In genomic region chr16:71461686-71462648, GRCh38 we compare ENCODE assay signal across 8 cellular contexts. TPM values are rescaled to one million over a fixed set of nuclear protein-coding genes. Genes with fewer than 3 reads are reported as not detected.
DNase-seq lines count a peak whose midpoint lies in the region; ATAC-seq and TF ChIP-seq lines count a peak whose summit lies in the region.

TSS of gene ZNF23 (minus strand) at chr16:71462247. CDS start at chr16:71456796, 5,451 bp downstream.

- TF ChIP-seq POLR2A in Raji (IDR thresholded peaks at IDR 0.05; ENCODE audit: insufficient read depth, low read depth, low read length): peak; percentile 98
- TF ChIP-seq POLR2A in stomach (IDR thresholded peaks at IDR 0.05): peak in 2 of 4 donors; percentile 42 to 43

- H3K4me3 Mint-ChIP-seq in neural crest cell: peak within 1 kb of the TSS; percentile 96

- no peaks in the 10 kb centered on the region for H3K36me3 Mint-ChIP-seq in neural crest cell (ENCODE audit: low read depth)

- H3K27me3 ChIP-seq in DND-41 (ENCODE audit: insufficient read depth, low read length, poor library complexity) (no peaks in the 10 kb centered on the region), stomach (no peaks in the 10 kb centered on the region)

- peak within 1 kb of the TSS; percentile 74 for H3K4me2 ChIP-seq in DND-41 (ENCODE audit: insufficient read depth, low read length)

- 0 to 2% (median 0%) methylated on average over 33 to 52 of the region's 52 CpGs for WGBS in stomach, 5 donors

- H3K9me3 Mint-ChIP-seq in neural crest cell: no peaks in the 10 kb centered on the region

- no peaks in the 10 kb centered on the region for H3K9me3 ChIP-seq in DND-41 (ENCODE audit: insufficient read depth, low read length, severe bottlenecking)
- no peaks in the 10 kb centered on the region for H3K9me3 ChIP-seq in stomach

- no peaks in the 10 kb centered on the region for H3K27me3 Mint-ChIP-seq in neural crest cell (ENCODE audit: low read depth)

- peak within 1 kb of the TSS; percentile 94 for H3K27ac Mint-ChIP-seq in neural crest cell (ENCODE audit: unreplicated experiment)

- peaks cover 5% of the 10 kb centered on the region; the same call in 1 of the 2 replicates for H3K36me3 ChIP-seq in DND-41 (ENCODE audit: insufficient read depth, low read length)
- peaks cover 0 to 5% (median 0%) of the 10 kb centered on the region in 4 donors for H3K36me3 ChIP-seq in stomach

- H3K4me1 ChIP-seq in DND-41 (ENCODE audit: insufficient read depth, low read length): peaks cover 26% of the 10 kb centered on the region
- peaks cover 20 to 32% (median 23%) of the 10 kb centered on the region in 4 donors for H3K4me1 ChIP-seq in stomach

- intact Hi-C loops in stomach (cut with DNase I; ENCODE audit: low total_unique reads): no loop called here

- H4K20me1 ChIP-seq in DND-41 (ENCODE audit: insufficient read depth, low read length): peaks cover 6% of the 10 kb centered on the region; the same call in 1 of the 2 replicates

- H3K79me2 ChIP-seq in DND-41 (ENCODE audit: insufficient read depth, low read length): peaks cover 18% of the 10 kb centered on the region

- peak within 1 kb of the TSS; percentile 77 for H3K27ac ChIP-seq in DND-41 (ENCODE audit: low read length)
- peak within 1 kb of the TSS; percentile 89 to 93 (median 89) for H3K27ac ChIP-seq in stomach

- peak; percentile 75 for DNase-seq in DND-41
- peak; percentile 71 for DNase-seq in activated gamma-delta T cell treated with Interleukin-2 at 50 U/mL for 16 hours
- DNase-seq in fibroblast of villous mesenchyme (ENCODE audit: low read depth): peak; percentile 82
- DNase-seq in neural crest cell (ENCODE audit: low read depth, low spot score): peak; percentile 76
- peak; percentile 88 for DNase-seq in stomach

- TF ChIP-seq RAD21 in Ishikawa (IDR thresholded peaks at IDR 0.05; ENCODE audit: low read depth): no peak

- ATAC-seq in DND-41 (ENCODE audit: insufficient read depth, low read depth) (peak; percentile 99), GM21529 (IDR thresholded peaks at IDR 0.05; ENCODE audit: unreplicated experiment) (peak; percentile 96)

- TF ChIP-seq EP300 in Ishikawa (IDR thresholded peaks at IDR 0.05; ENCODE audit: borderline replicate concordance) (no peak), stomach (IDR thresholded peaks at IDR 0.05) (no peak)

- peak within 1 kb of the TSS; percentile 84 for H3K9ac ChIP-seq in DND-41 (ENCODE audit: low read depth, low read length)

- TF ChIP-seq CTCF in DND-41 (IDR thresholded peaks at IDR 0.05; ENCODE audit: borderline replicate concordance, extremely low read depth, low read length, poor library complexity, severe bottlenecking): peak; percentile 58
- TF ChIP-seq CTCF in fibroblast of villous mesenchyme (IDR thresholded peaks at IDR 0.05; ENCODE audit: insufficient read depth, low read depth, low read length): peak; percentile 4
- TF ChIP-seq CTCF in neural crest cell (conservative IDR thresholded peaks at IDR 0.05): no peak
- peak in 1 of 7 experiments; percentile 11 for TF ChIP-seq CTCF in stomach (IDR thresholded peaks at IDR 0.05)

- peaks cover 29% of the 10 kb centered on the region for H3K4me1 Mint-ChIP-seq in neural crest cell

- H3K4me3 ChIP-seq in DND-41 (ENCODE audit: low read depth in 1 of 2, low read length in 2 of 2): peak within 1 kb of the TSS; percentile 94 to 99
- H3K4me3 ChIP-seq in fibroblast of villous mesenchyme (ENCODE audit: low read depth, low read length): peak within 1 kb of the TSS; percentile 98
- H3K4me3 ChIP-seq in stomach: peak within 1 kb of the TSS; percentile 78 to 99 (median 95)

- H2AFZ ChIP-seq in DND-41 (ENCODE audit: low read depth, low read length): peak within 1 kb of the TSS; percentile 99

TF ChIP-seq in Ishikawa, 13 proteins besides CTCF, POLR2A, EP300 and RAD21:
- TF ChIP-seq MAX (IDR thresholded peaks at IDR 0.05) (peak; percentile 85; the same call in 1 of the 2 replicates), TAF1 (IDR thresholded peaks at IDR 0.05; ENCODE audit: low read depth) (peak; percentile 58; the same call in 1 of the 2 replicates), ZBTB7A (IDR thresholded peaks at IDR 0.05; ENCODE audit: low read depth) (no peak), FOXM1 (IDR thresholded peaks at IDR 0.05; ENCODE audit: borderline replicate concordance, low read depth) (no peak), YY1 (IDR thresholded peaks at IDR 0.05; ENCODE audit: low read depth) (0 out of 2 replicates have a peak, but pooled peaks have one; percentile 45), EGR1 (IDR thresholded peaks at IDR 0.05) (no peak), TCF12 (IDR thresholded peaks at IDR 0.05; ENCODE audit: low read depth) (peak; percentile 37; the same call in 1 of the 2 replicates), USF1 (IDR thresholded peaks at IDR 0.05) (no peak), CEBPB (IDR thresholded peaks at IDR 0.05) (no peak), CREB1 (IDR thresholded peaks at IDR 0.05; ENCODE audit: low read depth) (peak; percentile 71), REST (IDR thresholded peaks at IDR 0.05; ENCODE audit: low read depth) (no peak), NFIC (IDR thresholded peaks at IDR 0.05) (peak; percentile 27; the same call in 1 of the 2 replicates), TEAD4 (IDR thresholded peaks at IDR 0.05) (no peak; the same call in 1 of the 2 replicates)

RNA-seq across cellular contexts. Expression of gene ZNF23, which starts in this region (rescaled TPM):
- total RNA-seq in fibroblast of villous mesenchyme: 13.5 and 14.7 TPM in 2 replicates
- 14.2 and 14.3 TPM in 2 replicates for total RNA-seq in neural crest cell
- 10 to 100 TPM in 1 of 5 donors, 1 to 10 TPM in 4; 1.2 to 52.6 (median 3.6) TPM for total RNA-seq in stomach
- 1 to 10 TPM; 5.3 to 8.6 (median 5.7) TPM for polyA plus RNA-seq in stomach

Comparison
In these comparisons a context has a peak if more than half of its experiments do, and no peak if none do; other contexts are left out.
1. Peak in every context shown above with its lines: DNase-seq, ATAC-seq, H3K4me3 ChIP-seq and H3K27ac ChIP-seq.